1 cellular context compared by ENCODE assay signal in genomic region chr3:150251187-150251592, GRCh38.
TF ChIP-seq lines count a peak whose summit lies in the region.

No MANE protein-coding gene starts in this region.

TF ChIP-seq in GM23338, 12 proteins besides CTCF, POLR2A, EP300 and RAD21 (continued from another document):
- no peak for TF ChIP-seq ZNF462 (CRISPR knock-in tag; IDR thresholded peaks at IDR 0.05)
- TF ChIP-seq STAT1 (IDR thresholded peaks at IDR 0.05; ENCODE audit: unreplicated experiment), result no peak
- TF ChIP-seq REST (IDR thresholded peaks at IDR 0.05; ENCODE audit: unreplicated experiment), result no peak
- TF ChIP-seq NANOG (IDR thresholded peaks at IDR 0.05; ENCODE audit: borderline replicate concordance), result no peak
- TF ChIP-seq ZNF331 (CRISPR knock-in tag; IDR thresholded peaks at IDR 0.05; ENCODE audit: low read depth), result no peak
- no peak for TF ChIP-seq EZH2 (IDR thresholded peaks at IDR 0.05; ENCODE audit: low read depth, unreplicated experiment)
